ENCODE assay signal across 13 cellular contexts in genomic region chr6:20509211-20509610, GRCh38. TPM values are rescaled to one million over a fixed set of nuclear protein-coding genes. Genes with fewer than 3 reads are reported as not detected.
DNase-seq lines count a peak whose midpoint lies in the region; ATAC-seq, FAIRE-seq and TF ChIP-seq lines count a peak whose summit lies in the region.
"Had no signal": no experiment of that assay in that cellular context is flagged by ENCODE, and none has a peak within 500 bp of the region (broad histone marks: within the 10 kb centered on the region; RNA-seq: fewer than 3 reads in every experiment).

No MANE protein-coding gene starts in this region.

- H3K4me3 ChIP-seq in AG10803 (ENCODE audit: low read length): no peak overlapping the region
- no peak overlapping the region for H3K4me3 ChIP-seq in HEK293 (ENCODE audit: low read depth, low read length)
- H3K4me3 ChIP-seq in astrocyte (ENCODE audit: insufficient read depth, low read depth, low read length): no peak overlapping the region
- no peak overlapping the region for H3K4me3 ChIP-seq in pancreas

- no peaks in the 10 kb centered on the region for H3K36me3 Mint-ChIP-seq in astrocyte (ENCODE audit: low read depth, unreplicated experiment)
- H3K36me3 Mint-ChIP-seq in nephron progenitor cell (ENCODE audit: low read depth): no peaks in the 10 kb centered on the region
- H3K36me3 Mint-ChIP-seq: CD4-positive, alpha-beta memory T cell had no signal

- 57 to 58% methylated on average over 2 of the region's 2 CpGs for WGBS in pancreas, 2 donors

- H3K4me1 Mint-ChIP-seq in astrocyte (ENCODE audit: low read depth, unreplicated experiment): peaks cover 12% of the 10 kb centered on the region
- H3K4me1 Mint-ChIP-seq in nephron progenitor cell: peaks cover 34% of the 10 kb centered on the region
- H3K4me1 Mint-ChIP-seq: CD4-positive, alpha-beta memory T cell had no signal

- H2AFZ ChIP-seq in astrocyte (ENCODE audit: low read depth, low read length): no peak overlapping the region

- DNase-seq in AG10803 (ENCODE audit: low read depth) (peak; percentile 13), astrocyte (ENCODE audit: low read depth) (no peak), nephron progenitor cell (peak; percentile 11), UCSD-AML1 (lab: John Stamatoyannopoulos, UW; ENCODE audit: unreplicated experiment) (no peak), pancreas (no peak)
- DNase-seq: BE2C; CD4-positive, alpha-beta memory T cell; DND-41; GF-D8 had no signal

- no peaks in the 10 kb centered on the region for H3K79me2 ChIP-seq in astrocyte (ENCODE audit: insufficient read depth, low read length)

- FAIRE-seq in astrocyte (lab: Jason Lieb, UNC) (no peak), pancreas (lab: Jason Lieb, UNC) (no peak)

- H3K9me3 Mint-ChIP-seq in astrocyte (ENCODE audit: unreplicated experiment) (peaks cover 2% of the 10 kb centered on the region), nephron progenitor cell (no peaks in the 10 kb centered on the region)
- H3K9me3 Mint-ChIP-seq: CD4-positive, alpha-beta memory T cell had no signal

- no peak overlapping the region for H3K9ac ChIP-seq in astrocyte (ENCODE audit: low read length)

- no peaks in the 10 kb centered on the region for H4K20me1 ChIP-seq in astrocyte (ENCODE audit: insufficient read depth, low read length)

- H3K4me2 ChIP-seq in astrocyte (ENCODE audit: low read length): no peak overlapping the region

- H3K36me3 ChIP-seq in HEK293 (ENCODE audit: control insufficient read depth in 2 of 2, insufficient read depth in 1 of 2, low read length in 2 of 2): no peaks in the 10 kb centered on the region
- H3K36me3 ChIP-seq in astrocyte (ENCODE audit: insufficient read depth, low read length): no peaks in the 10 kb centered on the region
- no peaks in the 10 kb centered on the region for H3K36me3 ChIP-seq in pancreas
- H3K36me3 ChIP-seq: BE2C had no signal

- H3K27me3 Mint-ChIP-seq in astrocyte (ENCODE audit: low read depth, unreplicated experiment) (no peaks in the 10 kb centered on the region), nephron progenitor cell (ENCODE audit: low read depth, poor library complexity) (peaks cover 5% of the 10 kb centered on the region)

- H3K27ac ChIP-seq in HEK293 (ENCODE audit: extremely low read depth, low read depth, low read length): no peak overlapping the region
- H3K27ac ChIP-seq in astrocyte (ENCODE audit: low read depth, low read length): no peak overlapping the region
- no peak overlapping the region for H3K27ac ChIP-seq in pancreas
- H3K27ac ChIP-seq: C4-2B, HL-60 had no signal

- TF ChIP-seq CTCF in AG10803 (conservative IDR thresholded peaks at IDR 0.05; ENCODE audit: low read length) (no peak), HEK293 (tag by site-specific recombination; IDR thresholded peaks at IDR 0.05) (no peak), astrocyte (IDR thresholded peaks at IDR 0.05; ENCODE audit: insufficient read depth, low read depth, low read length) (no peak), nephron progenitor cell (IDR thresholded peaks at IDR 0.05) (no peak), pancreas (IDR thresholded peaks at IDR 0.05) (no peak)

- H3K27me3 ChIP-seq in astrocyte (ENCODE audit: insufficient read depth, low read length) (no peaks in the 10 kb centered on the region), pancreas (no peaks in the 10 kb centered on the region)
- H3K27me3 ChIP-seq: BE2C had no signal

- CTCF ChIA-PET in HEK293 (lab: Yijun Ruan, JAX): interaction anchor here (0.6 to 0.7 kb wide), 3 partner anchors 12 to 202 kb away, joined by 3 read pairs; no protein-coding TSS in a partner anchor

- peak overlapping the region; percentile 63 for H3K27ac Mint-ChIP-seq in astrocyte (ENCODE audit: unreplicated experiment)
- peak overlapping the region; percentile 91 for H3K27ac Mint-ChIP-seq in nephron progenitor cell
- H3K27ac Mint-ChIP-seq: CD4-positive, alpha-beta memory T cell had no signal

- intact Hi-C loops in pancreas (cut with DNase I): no loop called here

- H3K9me3 ChIP-seq in HEK293 (ENCODE audit: control insufficient read depth, insufficient read depth, low read depth, low read length) (no peaks in the 10 kb centered on the region), astrocyte (ENCODE audit: insufficient read depth, low read depth, low read length) (no peaks in the 10 kb centered on the region), pancreas (no peaks in the 10 kb centered on the region)
- H3K9me3 ChIP-seq: BE2C had no signal

- POLR2A ChIA-PET in HEK293 (lab: Yijun Ruan, JAX): interaction anchor here (0.6 kb wide), 1 partner anchor 239 kb away, joined by 7 read pairs; no protein-coding TSS in a partner anchor

- no peaks in the 10 kb centered on the region; the same call in 1 of the 2 replicates for H3K4me1 ChIP-seq in HEK293 (ENCODE audit: control insufficient read depth, insufficient read depth, low read length)
- no peaks in the 10 kb centered on the region for H3K4me1 ChIP-seq in astrocyte (ENCODE audit: insufficient read depth, low read length)
- H3K4me1 ChIP-seq in pancreas: no peaks in the 10 kb centered on the region
- H3K4me1 ChIP-seq: BE2C had no signal

- ATAC-seq in GM21619 (IDR thresholded peaks at IDR 0.05; ENCODE audit: unreplicated experiment) (no peak), pancreas (no peak)

- H3K4me3 Mint-ChIP-seq in astrocyte (ENCODE audit: unreplicated experiment) (no peak overlapping the region), nephron progenitor cell (no peak overlapping the region)
- H3K4me3 Mint-ChIP-seq: CD4-positive, alpha-beta memory T cell had no signal

TF ChIP-seq in HEK293, 187 proteins besides CTCF, POLR2A, EP300 and RAD21 (continues in another document):
- no peak for TF ChIP-seq ZBTB26 (tag by site-specific recombination; optimal IDR thresholded peaks at IDR 0.05)
- no peak for TF ChIP-seq YY2 (tag by site-specific recombination; IDR thresholded peaks at IDR 0.05)
- TF ChIP-seq WT1 (tag by site-specific recombination; IDR thresholded peaks at IDR 0.05): no peak
- no peak for TF ChIP-seq ZNF501 (tag by site-specific recombination; IDR thresholded peaks at IDR 0.05)
- no peak for TF ChIP-seq AEBP2 (tag by site-specific recombination; IDR thresholded peaks at IDR 0.05; ENCODE audit: borderline replicate concordance)
- TF ChIP-seq BCL6B (tag by site-specific recombination; IDR thresholded peaks at IDR 0.05): no peak
- no peak for TF ChIP-seq FEZF1 (tag by site-specific recombination; IDR thresholded peaks at IDR 0.05)
- TF ChIP-seq HOXC10 (CRISPR knock-in tag; IDR thresholded peaks at IDR 0.05): no peak
- TF ChIP-seq ZNF776 (tag by site-specific recombination; IDR thresholded peaks at IDR 0.05; ENCODE audit: borderline replicate concordance): no peak
- TF ChIP-seq OSR2 (tag by site-specific recombination; IDR thresholded peaks at IDR 0.05): peak; percentile 25; the same call in 1 of the 2 replicates
- TF ChIP-seq ZNF585B (tag by site-specific recombination; IDR thresholded peaks at IDR 0.05): no peak
- TF ChIP-seq ZNF404 (tag by site-specific recombination; IDR thresholded peaks at IDR 0.05): no peak
- TF ChIP-seq MZF1 (tag by site-specific recombination; IDR thresholded peaks at IDR 0.05; ENCODE audit: borderline replicate concordance): no peak
- TF ChIP-seq SCRT2 (tag by site-specific recombination; IDR thresholded peaks at IDR 0.05): no peak
- TF ChIP-seq SETDB1 (IDR thresholded peaks at IDR 0.05; ENCODE audit: insufficient read length, low read length): no peak
- TF ChIP-seq RBAK (tag by site-specific recombination; IDR thresholded peaks at IDR 0.05): no peak
- peak; percentile 23; the same call in 1 of the 2 replicates for TF ChIP-seq ZBTB17 (tag by site-specific recombination; IDR thresholded peaks at IDR 0.05)

RNA-seq across cellular contexts. Expression of gene CDKAL1, which starts 25.0 kb away (rescaled TPM):
- total RNA-seq in astrocyte (11.6 and 13.7 TPM in 2 replicates), pancreas (10 to 100 TPM in 2 of 6 donors, 1 to 10 TPM in 4; 6.7 to 11.7 (median 8.8) TPM)
- polyA plus RNA-seq in pancreas: 1 to 10 TPM; 3.3 TPM

Comparison
In these comparisons a context has a peak if more than half of its experiments do, and no peak if none do; other contexts are left out.
1. DNase-seq: peak in AG10803 (single experiment) and nephron progenitor cell (single experiment); none in astrocyte (single experiment), UCSD-AML1 (single experiment) and pancreas (0 of 6).